20 cellular contexts compared by ENCODE assay signal in genomic region chr3:74119221-74119620, GRCh38.
DNase-seq lines count a peak whose midpoint lies in the region; ATAC-seq and TF ChIP-seq lines count a peak whose summit lies in the region.
"Had no signal": no experiment of that assay in that cellular context is flagged by ENCODE, and none has a peak within 500 bp of the region (broad histone marks: within the 10 kb centered on the region; RNA-seq: fewer than 3 reads in every experiment).

No MANE protein-coding gene starts in this region.

- H3K36me3 ChIP-seq in WERI-Rb-1 = no peaks in the 10 kb centered on the region
- H3K36me3 ChIP-seq: BE2C, HAP-1 had no signal

- H3K4me1 Mint-ChIP-seq in osteocyte (ENCODE audit: unreplicated experiment) = peaks cover 35% of the 10 kb centered on the region
- no peaks in the 10 kb centered on the region for H3K4me1 Mint-ChIP-seq in stimulated activated naive B cell treated with anti-CD40 and anti-IgM and Interleukin-4, amounts not matched to agents 10 μg/mL and 1 μg/mL and 100 μg/mL, for 72 hours

- H3K4me3 Mint-ChIP-seq in osteocyte (ENCODE audit: unreplicated experiment) = no peak overlapping the region
- no peak overlapping the region for H3K4me3 Mint-ChIP-seq in stimulated activated naive B cell treated with anti-CD40 and anti-IgM and Interleukin-4, amounts not matched to agents 10 μg/mL and 1 μg/mL and 100 μg/mL, for 72 hours

- no peaks in the 10 kb centered on the region for H3K9me3 ChIP-seq in WERI-Rb-1 (ENCODE audit: severe bottlenecking)
- H3K9me3 ChIP-seq: BE2C, HAP-1 had no signal

- H3K27ac ChIP-seq in WERI-Rb-1 = no peak overlapping the region
- H3K27ac ChIP-seq: GM23248 had no signal

- DNase-seq in NCI-H748 (lab: John Stamatoyannopoulos, UW; ENCODE audit: unreplicated experiment) (peak; percentile 31), NCI-H748 treated with DMSO at 0.1 percent for 48 hours (lab: John Stamatoyannopoulos, UW) (no peak), NCI-H2227 treated with DMSO at 0.1 percent for 48 hours (lab: John Stamatoyannopoulos, UW) (peak; percentile 80), choroid plexus epithelial cell (ENCODE audit: low read depth) (peak; percentile 66), osteocyte (ENCODE audit: extremely low spot score, unreplicated experiment) (no peak), WERI-Rb-1 (no peak)
- DNase-seq in stimulated activated naive B cell treated with anti-CD40 and anti-IgM and Interleukin-4, amounts not matched to agents 10 μg/mL and 1 μg/mL and 100 μg/mL, for 72 hours = no peak
- DNase-seq: BE2C, GM23248, Kasumi-1, MM.1S, NCI-H1048, NCI-H1436 treated with DMSO at 0.1 percent for 48 hours, NCI-H2029 treated with DMSO at 0.1 percent for 48 hours, NCI-H2171, NCI-H446, NCI-H82, OCI-M1 had no signal

- no peaks in the 10 kb centered on the region for H3K27me3 ChIP-seq in WERI-Rb-1 (ENCODE audit: insufficient read depth, low read depth, severe bottlenecking)
- H3K27me3 ChIP-seq: BE2C had no signal

- peaks cover 4% of the 10 kb centered on the region for H3K36me3 Mint-ChIP-seq in osteocyte (ENCODE audit: unreplicated experiment)
- H3K36me3 Mint-ChIP-seq in stimulated activated naive B cell treated with anti-CD40 and anti-IgM and Interleukin-4, amounts not matched to agents 10 μg/mL and 1 μg/mL and 100 μg/mL, for 72 hours = no peaks in the 10 kb centered on the region

- peak overlapping the region; percentile 71 for H3K27ac Mint-ChIP-seq in osteocyte (ENCODE audit: unreplicated experiment)
- H3K27ac Mint-ChIP-seq in stimulated activated naive B cell treated with anti-CD40 and anti-IgM and Interleukin-4, amounts not matched to agents 10 μg/mL and 1 μg/mL and 100 μg/mL, for 72 hours = no peak overlapping the region

- no peak for ATAC-seq in stimulated activated naive B cell treated with anti-CD40 and anti-IgM and Interleukin-4, amounts not matched to agents 10 μg/mL and 1 μg/mL and 100 μg/mL, for 72 hours (replicated peaks)
- no peak for ATAC-seq in GM21381 (IDR thresholded peaks at IDR 0.05; ENCODE audit: unreplicated experiment)

- no peaks in the 10 kb centered on the region for H3K27me3 Mint-ChIP-seq in osteocyte (ENCODE audit: unreplicated experiment)
- H3K27me3 Mint-ChIP-seq in stimulated activated naive B cell treated with anti-CD40 and anti-IgM and Interleukin-4, amounts not matched to agents 10 μg/mL and 1 μg/mL and 100 μg/mL, for 72 hours = no peaks in the 10 kb centered on the region

- TF ChIP-seq CTCF in choroid plexus epithelial cell (conservative IDR thresholded peaks at IDR 0.05; ENCODE audit: low read depth, low read length) = no peak
- no peak for TF ChIP-seq CTCF in osteocyte (IDR thresholded peaks at IDR 0.05)
- TF ChIP-seq CTCF in WERI-Rb-1 (IDR thresholded peaks at IDR 0.05; ENCODE audit: low read depth, low read length) = no peak

- H3K9me3 Mint-ChIP-seq in osteocyte (ENCODE audit: unreplicated experiment) = peaks cover 6% of the 10 kb centered on the region
- H3K9me3 Mint-ChIP-seq in stimulated activated naive B cell treated with anti-CD40 and anti-IgM and Interleukin-4, amounts not matched to agents 10 μg/mL and 1 μg/mL and 100 μg/mL, for 72 hours = peaks cover 8 to 12% of the 10 kb centered on the region in 2 donors

- H3K4me3 ChIP-seq in choroid plexus epithelial cell (ENCODE audit: low read depth, low read length) (no peak overlapping the region), WERI-Rb-1 (ENCODE audit: low read depth, low read length) (no peak overlapping the region)
- H3K4me3 ChIP-seq: GM23248, HAP-1 had no signal

Comparison
In these comparisons a context has a peak if more than half of its experiments do, and no peak if none do; other contexts are left out.
1. DNase-seq: peak in NCI-H748 (single experiment), NCI-H2227 treated with DMSO at 0.1 percent for 48 hours (single experiment) and choroid plexus epithelial cell (single experiment); none in NCI-H748 treated with DMSO at 0.1 percent for 48 hours (single experiment), osteocyte (single experiment), stimulated activated naive B cell treated with anti-CD40 and anti-IgM and Interleukin-4, amounts not matched to agents 10 μg/mL and 1 μg/mL and 100 μg/mL, for 72 hours (single experiment) and WERI-Rb-1 (single experiment).